In genomic region chr2:47897191-47897955, GRCh38 we compare ENCODE assay signal across 13 cellular contexts. TPM values are rescaled to one million over a fixed set of nuclear protein-coding genes. Genes with fewer than 3 reads are reported as not detected.
DNase-seq lines count a peak whose midpoint lies in the region; TF ChIP-seq lines count a peak whose summit lies in the region.
"Had no signal": no experiment of that assay in that cellular context is flagged by ENCODE, and none has a peak within 500 bp of the region (broad histone marks: within the 10 kb centered on the region; RNA-seq: fewer than 3 reads in every experiment).

No MANE protein-coding gene starts in this region.

- no peaks in the 10 kb centered on the region for H3K9me3 Mint-ChIP-seq in activated naive CD4-positive, alpha-beta T cell treated with anti-CD3 and anti-CD28 coated beads for 36 hours
- H3K9me3 Mint-ChIP-seq in chondrocyte (ENCODE audit: low read depth) = no peaks in the 10 kb centered on the region
- no peaks in the 10 kb centered on the region for H3K9me3 Mint-ChIP-seq in stimulated activated naive CD8-positive, alpha-beta T cell treated with anti-CD3 and anti-CD28 coated beads, Interleukin-15, Interleukin-2, amounts not matched to agents 100 ng/mL and 50 ng/mL, for 24 hours

- intact Hi-C loops in activated naive CD4-positive, alpha-beta T cell treated with anti-CD3 and anti-CD28 coated beads for 36 hours (cut with micrococcal nuclease) = no loop called here

- peak overlapping the region; percentile 95 for H3K27ac ChIP-seq in Karpas-422 (ENCODE audit: low read length)
- H3K27ac ChIP-seq: WERI-Rb-1 had no signal

- H3K4me1 ChIP-seq in Karpas-422 (ENCODE audit: low read length) = peaks cover 88% of the 10 kb centered on the region

- peaks cover 95% of the 10 kb centered on the region for H3K79me2 ChIP-seq in Karpas-422 (ENCODE audit: low read length)

- H3K4me2 ChIP-seq in Karpas-422 (ENCODE audit: low read depth, low read length, poor library complexity, severe bottlenecking) = peak overlapping the region; percentile 75

- peak overlapping the region; percentile 51 for H3K9ac ChIP-seq in Karpas-422 (ENCODE audit: low read length)

- H3K4me1 Mint-ChIP-seq in activated naive CD4-positive, alpha-beta T cell treated with anti-CD3 and anti-CD28 coated beads for 36 hours (ENCODE audit: low read depth) = peaks cover 71% of the 10 kb centered on the region
- H3K4me1 Mint-ChIP-seq in chondrocyte (ENCODE audit: low read depth) = peaks cover 68% of the 10 kb centered on the region
- H3K4me1 Mint-ChIP-seq in stimulated activated naive CD8-positive, alpha-beta T cell treated with anti-CD3 and anti-CD28 coated beads, Interleukin-15, Interleukin-2, amounts not matched to agents 100 ng/mL and 50 ng/mL, for 24 hours (ENCODE audit: low read depth) = peaks cover 80% of the 10 kb centered on the region

- H4K20me1 ChIP-seq in Karpas-422 (ENCODE audit: insufficient read depth, low read depth, low read length) = peaks cover 10% of the 10 kb centered on the region; the same call in 1 of the 2 replicates

- H3K9me2 ChIP-seq in Karpas-422 (replicated peaks; ENCODE audit: insufficient read depth, low read length) = no peaks in the 10 kb centered on the region

- no peak for TF ChIP-seq CTCF in chondrocyte (IDR thresholded peaks at IDR 0.05)

- peak; percentile 41 for DNase-seq in activated naive CD4-positive, alpha-beta T cell treated with anti-CD3 and anti-CD28 coated beads for 36 hours
- no peak for DNase-seq in activated naive CD4-positive, alpha-beta T cell treated with anti-CD3 and anti-CD28 coated beads, Interleukin-2, amount 50 U/mL, for 16 hours
- DNase-seq in Karpas-422 (no peak), chondrocyte (ENCODE audit: low spot score) (no peak), NCI-H510A treated with DMSO at 0.1 percent for 48 hours (lab: John Stamatoyannopoulos, UW) (no peak), NOMO-1 treated with dmso at 0.1 percent for 144 hours (lab: John Stamatoyannopoulos, UW; ENCODE audit: unreplicated experiment) (no peak), hypothalamus (lab: John Stamatoyannopoulos, UW) (no peak)
- DNase-seq: activated gamma-delta T cell treated with Interleukin-2 at 50 U/mL for 16 hours, kidney, NCI-H1436, NCI-H510A, WERI-Rb-1 had no signal

- H3K27me3 Mint-ChIP-seq in activated naive CD4-positive, alpha-beta T cell treated with anti-CD3 and anti-CD28 coated beads for 36 hours (ENCODE audit: low read depth) = no peaks in the 10 kb centered on the region
- H3K27me3 Mint-ChIP-seq in chondrocyte (ENCODE audit: low read depth) = no peaks in the 10 kb centered on the region
- H3K27me3 Mint-ChIP-seq in stimulated activated naive CD8-positive, alpha-beta T cell treated with anti-CD3 and anti-CD28 coated beads, Interleukin-15, Interleukin-2, amounts not matched to agents 100 ng/mL and 50 ng/mL, for 24 hours = no peaks in the 10 kb centered on the region

- CTCF ChIA-PET in activated naive CD4-positive, alpha-beta T cell treated with anti-CD3 and anti-CD28 coated beads for 36 hours (lab: Charles Lee) = interaction anchor here (0.6 kb wide), 3 partner anchors 20 to 199 kb away, joined by 3 read pairs; no protein-coding TSS in a partner anchor

- H3K27ac Mint-ChIP-seq in activated naive CD4-positive, alpha-beta T cell treated with anti-CD3 and anti-CD28 coated beads for 36 hours = peak overlapping the region; percentile 73
- peak overlapping the region; percentile 75 for H3K27ac Mint-ChIP-seq in chondrocyte (ENCODE audit: unreplicated experiment)
- peak overlapping the region; percentile 83 for H3K27ac Mint-ChIP-seq in stimulated activated naive CD8-positive, alpha-beta T cell treated with anti-CD3 and anti-CD28 coated beads, Interleukin-15, Interleukin-2, amounts not matched to agents 100 ng/mL and 50 ng/mL, for 24 hours

- peak overlapping the region; percentile 47 for H3K4me3 ChIP-seq in Karpas-422 (ENCODE audit: low read length)

- H2AFZ ChIP-seq in Karpas-422 (ENCODE audit: low read length) = no peak overlapping the region

- no peaks in the 10 kb centered on the region for H3K9me3 ChIP-seq in Karpas-422 (ENCODE audit: low read length)

- no peaks in the 10 kb centered on the region for H3K27me3 ChIP-seq in Karpas-422 (ENCODE audit: low read length)

- 0 out of 2 replicates have a peak, but pooled peaks cover 3% of the 10 kb centered on the region for H3K36me3 ChIP-seq in Karpas-422 (ENCODE audit: insufficient read depth, low read length)

- H3K36me3 Mint-ChIP-seq in activated naive CD4-positive, alpha-beta T cell treated with anti-CD3 and anti-CD28 coated beads for 36 hours (ENCODE audit: low read depth) = peaks cover 6% of the 10 kb centered on the region
- H3K36me3 Mint-ChIP-seq in chondrocyte (ENCODE audit: low read depth) = peaks cover 2% of the 10 kb centered on the region
- peaks cover 21% of the 10 kb centered on the region for H3K36me3 Mint-ChIP-seq in stimulated activated naive CD8-positive, alpha-beta T cell treated with anti-CD3 and anti-CD28 coated beads, Interleukin-15, Interleukin-2, amounts not matched to agents 100 ng/mL and 50 ng/mL, for 24 hours (ENCODE audit: low read depth)

- H3K4me3 Mint-ChIP-seq in activated naive CD4-positive, alpha-beta T cell treated with anti-CD3 and anti-CD28 coated beads for 36 hours = no peak overlapping the region
- no peak overlapping the region for H3K4me3 Mint-ChIP-seq in chondrocyte (ENCODE audit: unreplicated experiment)
- H3K4me3 Mint-ChIP-seq in stimulated activated naive CD8-positive, alpha-beta T cell treated with anti-CD3 and anti-CD28 coated beads, Interleukin-15, Interleukin-2, amounts not matched to agents 100 ng/mL and 50 ng/mL, for 24 hours = peak overlapping the region; percentile 62

RNA-seq across cellular contexts. Expression of gene FBXO11, which starts 8.9 kb away (rescaled TPM):
- 10 to 100 TPM; 32.8 to 35.0 TPM for total RNA-seq in activated naive CD4-positive, alpha-beta T cell treated with anti-CD3 and anti-CD28 coated beads for 36 hours
- total RNA-seq in Karpas-422 (2014; rRNA removed; shearing (Covaris generic); ENCODE audit: low replicate concordance) = 63.5 and 104 TPM in 2 replicates
- total RNA-seq in chondrocyte = 57.9 to 58.7 TPM (median 58.1 TPM) in 3 replicates
